ENCODE assay signal across 14 cellular contexts in the genomic region with DNA sequence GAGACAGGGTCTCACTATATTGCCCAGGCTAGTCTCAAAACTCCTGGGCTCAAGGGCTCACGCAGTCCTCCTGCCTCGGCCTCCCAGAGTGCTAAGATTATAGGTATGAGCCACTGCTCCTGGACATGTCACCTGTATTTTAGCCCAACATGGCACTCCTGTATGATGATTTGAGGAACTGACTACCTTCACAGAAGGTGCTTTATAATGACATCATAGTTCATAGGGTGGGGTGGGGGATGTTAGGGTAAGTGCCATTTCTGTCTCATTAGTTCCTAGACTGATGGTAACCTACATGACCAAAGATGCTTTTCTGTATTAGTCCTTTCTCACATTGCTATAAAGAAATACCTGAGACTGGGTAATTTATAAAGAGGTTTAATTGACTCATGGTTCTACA.
DNase-seq lines count a peak whose midpoint lies in the region; ATAC-seq, FAIRE-seq and TF ChIP-seq lines count a peak whose summit lies in the region.
"Had no signal": no experiment of that assay in that cellular context is flagged by ENCODE, and none has a peak within 500 bp of the region (broad histone marks: within the 10 kb centered on the region; RNA-seq: fewer than 3 reads in every experiment).

No MANE protein-coding gene starts in this region.

- H3K27me3 Mint-ChIP-seq in GM23338 (ENCODE audit: insufficient read depth, low read depth, poor library complexity) (peaks cover 2% of the 10 kb centered on the region), MCF 10A (ENCODE audit: insufficient read depth, unreplicated experiment) (no peaks in the 10 kb centered on the region), osteocyte (ENCODE audit: unreplicated experiment) (no peaks in the 10 kb centered on the region)

- DNase-seq in GM23338 (ENCODE audit: low spot score) (no peak), MCF 10A (ENCODE audit: unreplicated experiment) (no peak), osteocyte (ENCODE audit: extremely low spot score, unreplicated experiment) (no peak), T-helper 9 cell (no peak), T1000 (lab: John Stamatoyannopoulos, UW) (no peak), RCC 7860 (ENCODE audit: low spot score) (no peak)
- DNase-seq in activated CD4-positive, CD25-positive, alpha-beta regulatory T cell treated with anti-CD3 and anti-CD28 coated beads, Interleukin-2, amount 50 U/mL, for 72 hours = no peak
- DNase-seq: activated naive CD4-positive, alpha-beta T cell treated with anti-CD3 and anti-CD28 coated beads for 36 hours; C1 segment of cervical spinal cord; foreskin fibroblast; pancreas had no signal

- H3K4me1 Mint-ChIP-seq in GM23338 (peaks cover 76% of the 10 kb centered on the region), MCF 10A (ENCODE audit: insufficient read depth, unreplicated experiment) (peaks cover 47% of the 10 kb centered on the region), osteocyte (ENCODE audit: unreplicated experiment) (peaks cover 70% of the 10 kb centered on the region)

- no peak for FAIRE-seq in RCC 7860 (lab: Jason Lieb, UNC)
- FAIRE-seq: GM12892, pancreas had no signal

- H3K4me3 ChIP-seq in BLaER1 (no peak overlapping the region), GM23338 (no peak overlapping the region)
- H3K4me3 ChIP-seq: pancreas, suprapubic skin had no signal

- H3K4me2 ChIP-seq in BLaER1 = peak overlapping the region; percentile 70
- H3K4me2 ChIP-seq in GM23338 = peak overlapping the region; percentile 68; the same call in 1 of the 2 replicates

- H3K27me3 ChIP-seq in BLaER1 (no peaks in the 10 kb centered on the region), GM23338 (ENCODE audit: insufficient read depth) (no peaks in the 10 kb centered on the region)
- H3K27me3 ChIP-seq: pancreas, suprapubic skin had no signal

- H3K27ac Mint-ChIP-seq in GM23338 = peak overlapping the region; percentile 55
- H3K27ac Mint-ChIP-seq in MCF 10A (ENCODE audit: low read depth, unreplicated experiment) = peak overlapping the region; percentile 87
- peak overlapping the region; percentile 82 for H3K27ac Mint-ChIP-seq in osteocyte (ENCODE audit: unreplicated experiment)

- peaks cover 41% of the 10 kb centered on the region for H3K36me3 ChIP-seq in BLaER1
- no peaks in the 10 kb centered on the region for H3K36me3 ChIP-seq in GM23338 (ENCODE audit: insufficient read depth)
- H3K36me3 ChIP-seq: pancreas, suprapubic skin had no signal

- intact Hi-C loops in MCF 10A (cut with micrococcal nuclease) = no loop called here

- POLR2A ChIA-PET in MCF 10A (lab: Yijun Ruan, JAX) = interaction anchor here (0.6 to 1.9 kb wide), 5 partner anchors 10 to 271 kb away, joined by 3 to 7 read pairs (median 3); no protein-coding TSS in a partner anchor

- H3K27ac ChIP-seq in BLaER1 (peak overlapping the region; percentile 63), GM23338 (ENCODE audit: low read depth) (peak overlapping the region; percentile 89; the same call in 1 of the 2 replicates)
- H3K27ac ChIP-seq: pancreas, suprapubic skin had no signal

- H3K9me3 Mint-ChIP-seq in GM23338 (no peaks in the 10 kb centered on the region), MCF 10A (ENCODE audit: unreplicated experiment) (no peaks in the 10 kb centered on the region), osteocyte (ENCODE audit: unreplicated experiment) (no peaks in the 10 kb centered on the region)
- H3K9me3 Mint-ChIP-seq: activated naive CD4-positive, alpha-beta T cell treated with anti-CD3 and anti-CD28 coated beads for 36 hours had no signal

- no peak for ATAC-seq in GM23338
- ATAC-seq: pancreas had no signal

- peak overlapping the region; percentile 66 for H3K9ac ChIP-seq in BLaER1

- no peak overlapping the region for H2AFZ ChIP-seq in GM23338

- H3F3A ChIP-seq in GM23338 (replicated peaks; ENCODE audit: low read depth) = no peaks in the 10 kb centered on the region; the same call in 1 of the 2 replicates

- no peak overlapping the region for H3K4me3 Mint-ChIP-seq in GM23338
- H3K4me3 Mint-ChIP-seq in MCF 10A (ENCODE audit: unreplicated experiment) = no peak overlapping the region
- H3K4me3 Mint-ChIP-seq in osteocyte (ENCODE audit: unreplicated experiment) = no peak overlapping the region
- H3K4me3 Mint-ChIP-seq: activated naive CD4-positive, alpha-beta T cell treated with anti-CD3 and anti-CD28 coated beads for 36 hours had no signal

- H3K36me3 Mint-ChIP-seq in GM23338 (ENCODE audit: low read depth) (peaks cover 3% of the 10 kb centered on the region; the same call in 2 of the 3 replicates), MCF 10A (ENCODE audit: insufficient read depth, unreplicated experiment) (peaks cover 9% of the 10 kb centered on the region), osteocyte (ENCODE audit: unreplicated experiment) (no peaks in the 10 kb centered on the region)

- peaks cover 94% of the 10 kb centered on the region for H3K79me2 ChIP-seq in GM23338 (replicated peaks; ENCODE audit: insufficient read depth)

- H3K9me3 ChIP-seq in BLaER1 = no peaks in the 10 kb centered on the region
- H3K9me3 ChIP-seq: pancreas, suprapubic skin had no signal

- no TSS peak for BruUV-seq in MCF 10A (replicated peaks; lab: Mats Ljungman, UMichigan)

- CTCF ChIA-PET in MCF 10A (lab: Yijun Ruan, JAX) = interaction anchor here (1.4 kb wide), 1 partner anchor 9 kb away, joined by 4 read pairs; no protein-coding TSS in a partner anchor

- TF ChIP-seq CTCF in GM23338 (conservative IDR thresholded peaks at IDR 0.05; ENCODE audit: low read depth in 2 of 2) (no peak), MCF 10A (IDR thresholded peaks at IDR 0.05; ENCODE audit: unreplicated experiment) (no peak), osteocyte (IDR thresholded peaks at IDR 0.05) (no peak)

- H3K4me1 ChIP-seq in BLaER1 = peaks cover 46% of the 10 kb centered on the region
- H3K4me1 ChIP-seq in GM23338 (ENCODE audit: insufficient read depth) = peaks cover 72% of the 10 kb centered on the region

- no peaks in the 10 kb centered on the region for H3K9me2 ChIP-seq in GM23338 (ENCODE audit: insufficient read depth)

- H4K20me1 ChIP-seq in BLaER1 (peaks cover 98% of the 10 kb centered on the region), GM23338 (replicated peaks; ENCODE audit: insufficient read depth) (no peaks in the 10 kb centered on the region; the same call in 1 of the 2 replicates)

TF ChIP-seq in GM23338, 12 proteins besides CTCF, POLR2A, EP300 and RAD21:
- no peak for TF ChIP-seq CREB1 (CRISPR knock-in tag; IDR thresholded peaks at IDR 0.05; ENCODE audit: low read depth)
- TF ChIP-seq, protein P1, sequence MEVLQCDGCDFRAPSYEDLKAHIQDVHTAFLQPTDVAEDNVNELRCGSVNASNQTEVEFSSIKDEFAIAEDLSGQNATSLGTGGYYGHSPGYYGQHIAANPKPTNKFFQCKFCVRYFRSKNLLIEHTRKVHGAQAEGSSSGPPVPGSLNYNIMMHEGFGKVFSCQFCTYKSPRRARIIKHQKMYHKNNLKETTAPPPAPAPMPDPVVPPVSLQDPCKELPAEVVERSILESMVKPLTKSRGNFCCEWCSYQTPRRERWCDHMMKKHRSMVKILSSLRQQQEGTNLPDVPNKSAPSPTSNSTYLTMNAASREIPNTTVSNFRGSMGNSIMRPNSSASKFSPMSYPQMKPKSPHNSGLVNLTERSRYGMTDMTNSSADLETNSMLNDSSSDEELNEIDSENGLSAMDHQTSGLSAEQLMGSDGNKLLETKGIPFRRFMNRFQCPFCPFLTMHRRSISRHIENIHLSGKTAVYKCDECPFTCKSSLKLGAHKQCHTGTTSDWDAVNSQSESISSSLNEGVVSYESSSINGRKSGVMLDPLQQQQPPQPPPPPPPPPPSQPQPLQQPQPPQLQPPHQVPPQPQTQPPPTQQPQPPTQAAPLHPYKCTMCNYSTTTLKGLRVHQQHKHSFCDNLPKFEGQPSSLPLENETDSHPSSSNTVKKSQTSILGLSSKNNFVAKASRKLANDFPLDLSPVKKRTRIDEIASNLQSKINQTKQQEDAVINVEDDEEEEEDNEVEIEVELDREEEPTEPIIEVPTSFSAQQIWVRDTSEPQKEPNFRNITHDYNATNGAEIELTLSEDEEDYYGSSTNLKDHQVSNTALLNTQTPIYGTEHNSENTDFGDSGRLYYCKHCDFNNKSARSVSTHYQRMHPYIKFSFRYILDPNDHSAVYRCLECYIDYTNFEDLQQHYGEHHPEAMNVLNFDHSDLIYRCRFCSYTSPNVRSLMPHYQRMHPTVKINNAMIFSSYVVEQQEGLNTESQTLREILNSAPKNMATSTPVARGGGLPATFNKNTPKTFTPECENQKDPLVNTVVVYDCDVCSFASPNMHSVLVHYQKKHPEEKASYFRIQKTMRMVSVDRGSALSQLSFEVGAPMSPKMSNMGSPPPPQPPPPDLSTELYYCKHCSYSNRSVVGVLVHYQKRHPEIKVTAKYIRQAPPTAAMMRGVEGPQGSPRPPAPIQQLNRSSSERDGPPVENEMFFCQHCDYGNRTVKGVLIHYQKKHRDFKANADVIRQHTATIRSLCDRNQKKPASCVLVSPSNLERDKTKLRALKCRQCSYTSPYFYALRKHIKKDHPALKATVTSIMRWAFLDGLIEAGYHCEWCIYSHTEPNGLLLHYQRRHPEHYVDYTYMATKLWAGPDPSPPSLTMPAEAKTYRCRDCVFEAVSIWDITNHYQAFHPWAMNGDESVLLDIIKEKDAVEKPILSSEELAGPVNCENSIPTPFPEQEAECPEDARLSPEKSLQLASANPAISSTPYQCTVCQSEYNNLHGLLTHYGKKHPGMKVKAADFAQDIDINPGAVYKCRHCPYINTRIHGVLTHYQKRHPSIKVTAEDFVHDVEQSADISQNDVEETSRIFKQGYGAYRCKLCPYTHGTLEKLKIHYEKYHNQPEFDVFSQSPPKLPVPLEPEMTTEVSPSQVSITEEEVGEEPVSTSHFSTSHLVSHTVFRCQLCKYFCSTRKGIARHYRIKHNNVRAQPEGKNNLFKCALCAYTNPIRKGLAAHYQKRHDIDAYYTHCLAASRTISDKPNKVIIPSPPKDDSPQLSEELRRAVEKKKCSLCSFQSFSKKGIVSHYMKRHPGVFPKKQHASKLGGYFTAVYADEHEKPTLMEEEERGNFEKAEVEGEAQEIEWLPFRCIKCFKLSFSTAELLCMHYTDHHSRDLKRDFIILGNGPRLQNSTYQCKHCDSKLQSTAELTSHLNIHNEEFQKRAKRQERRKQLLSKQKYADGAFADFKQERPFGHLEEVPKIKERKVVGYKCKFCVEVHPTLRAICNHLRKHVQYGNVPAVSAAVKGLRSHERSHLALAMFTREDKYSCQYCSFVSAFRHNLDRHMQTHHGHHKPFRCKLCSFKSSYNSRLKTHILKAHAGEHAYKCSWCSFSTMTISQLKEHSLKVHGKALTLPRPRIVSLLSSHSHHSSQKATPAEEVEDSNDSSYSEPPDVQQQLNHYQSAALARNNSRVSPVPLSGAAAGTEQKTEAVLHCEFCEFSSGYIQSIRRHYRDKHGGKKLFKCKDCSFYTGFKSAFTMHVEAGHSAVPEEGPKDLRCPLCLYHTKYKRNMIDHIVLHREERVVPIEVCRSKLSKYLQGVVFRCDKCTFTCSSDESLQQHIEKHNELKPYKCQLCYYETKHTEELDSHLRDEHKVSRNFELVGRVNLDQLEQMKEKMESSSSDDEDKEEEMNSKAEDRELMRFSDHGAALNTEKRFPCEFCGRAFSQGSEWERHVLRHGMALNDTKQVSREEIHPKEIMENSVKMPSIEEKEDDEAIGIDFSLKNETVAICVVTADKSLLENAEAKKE (CRISPR knock-in tag; IDR thresholded peaks at IDR 0.05) = no peak
- no peak for TF ChIP-seq NANOG (IDR thresholded peaks at IDR 0.05; ENCODE audit: borderline replicate concordance)
